Comparison of ENCODE assay signal across 8 cellular contexts in genomic region chr1:214602764-214603657, GRCh38. TPM values are rescaled to one million over a fixed set of nuclear protein-coding genes. Genes with fewer than 3 reads are reported as not detected.
DNase-seq lines count a peak whose midpoint lies in the region; TF ChIP-seq lines count a peak whose summit lies in the region.

TSS of gene CENPF (plus strand) at chr1:214603195. CDS start at chr1:214613755, 10,560 bp downstream.

- POLR2A ChIA-PET in HEK293T (lab: Yijun Ruan, JAX) = interaction anchor here (0.6 to 1.0 kb wide), 3 partner anchors 15 to 1331 kb away, joined by 3 to 4 read pairs (median 3); no protein-coding TSS in a partner anchor

- CTCF ChIA-PET in HEK293T (lab: Yijun Ruan, JAX) = interaction anchor here (1.0 kb wide), 1 partner anchor 271 kb away, joined by 4 read pairs; no protein-coding TSS in a partner anchor

- H3K27ac ChIP-seq in temporal lobe (ENCODE audit: low read depth, low read length) = no peak within 1 kb of the TSS

- in situ Hi-C loops in SK-MEL-5 (cut with HindIII; ENCODE audit: low pct_unique_long_range_greater_than_20kb, low sequenced_read_pairs) = no loop called here

- DNase-seq in GM04504 (ENCODE audit: low read depth) (peak; percentile 97), HEK293T (ENCODE audit: extremely low spot score) (peak; percentile 99), MV-4-11 (lab: John Stamatoyannopoulos, UW) (peak; percentile 99), SK-MEL-5 (ENCODE audit: low read depth, low spot score) (peak; percentile 99), germinal center (ENCODE audit: low spot score) (peak; percentile 98), nucleus accumbens (lab: John Stamatoyannopoulos, UW) (peak; percentile 69 to 98 (median 91))
- peak; percentile 94 for DNase-seq in activated naive CD4-positive, alpha-beta T cell treated with Interleukin-2 at 50 U/mL for 16 hours

TF ChIP-seq in HEK293T, 16 proteins besides CTCF, POLR2A, EP300 and RAD21:
- TF ChIP-seq FOXM1 (IDR thresholded peaks at IDR 0.05; ENCODE audit: borderline replicate concordance) (peak; percentile 100), LEF1 (IDR thresholded peaks at IDR 0.05; ENCODE audit: borderline replicate concordance) (no peak), L3MBTL2 (conservative IDR thresholded peaks at IDR 0.05) (peak; percentile 97), ELF4 (IDR thresholded peaks at IDR 0.05) (peak; percentile 57)

RNA-seq across cellular contexts. Expression of gene CENPF, which starts in this region (rescaled TPM):
- total RNA-seq in SK-MEL-5 (2014; rRNA removed; shearing (Covaris generic)) = 58.1 and 66.4 TPM in 2 replicates
- polyA plus RNA-seq in SK-MEL-5 (2015; cell fraction: cytosol; rRNA removed) = 68.0 and 73.8 TPM in 2 replicates
- 75.3 and 78.0 TPM in 2 replicates for polyA plus RNA-seq in SK-MEL-5 (2015; cell fraction: nucleus; rRNA removed)
- total RNA-seq in temporal lobe = 14.8 TPM
